Comparison of ENCODE assay signal across 2 cellular contexts in genomic region chr2:200566596-200566995, GRCh38. TPM values are rescaled to one million over a fixed set of nuclear protein-coding genes. Genes with fewer than 3 reads are reported as not detected.
"Had no signal": no experiment of that assay in that cellular context is flagged by ENCODE, and none has a peak within 500 bp of the region (broad histone marks: within the 10 kb centered on the region; RNA-seq: fewer than 3 reads in every experiment).

No MANE protein-coding gene starts in this region.

RNA-seq across cellular contexts. Expression of gene AOX1, which starts 19.2 kb away (rescaled TPM):
- total RNA-seq: mononuclear cell had no signal
- polyA plus RNA-seq: immature natural killer cell had no signal
